In the genomic region with DNA sequence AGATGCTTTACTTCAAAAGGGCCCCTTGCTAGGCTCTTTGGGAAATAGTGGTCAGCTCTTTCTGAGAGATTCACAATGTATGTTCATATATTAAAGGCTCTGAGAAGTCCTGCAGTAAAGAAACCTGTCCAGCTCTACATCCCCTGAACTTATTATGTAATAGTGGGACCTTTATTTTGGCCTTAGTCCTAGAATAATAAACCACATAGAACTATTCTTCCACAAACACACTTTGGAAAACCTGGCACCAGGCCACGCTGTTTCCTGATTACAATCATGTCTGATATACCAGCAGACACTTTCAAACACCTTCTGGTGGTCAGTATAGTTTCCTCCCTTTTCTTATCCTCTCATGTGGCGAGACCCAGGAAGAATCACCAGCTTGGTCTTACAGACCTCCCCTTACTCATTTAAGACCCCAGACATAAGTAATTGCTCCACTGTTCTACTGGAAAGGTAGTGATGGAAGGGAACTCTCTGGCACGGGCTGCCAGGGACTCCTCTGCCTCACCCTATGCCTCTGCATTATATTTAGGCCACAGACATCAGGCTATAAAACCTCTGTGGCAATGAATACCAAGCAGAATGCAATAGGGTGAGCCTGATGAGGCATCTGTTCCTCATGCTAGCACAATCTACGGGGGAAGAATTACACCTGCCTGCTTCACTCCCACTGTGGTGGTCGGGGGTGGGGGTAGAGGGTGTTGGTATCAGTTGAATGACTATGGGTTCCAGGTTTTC, we compare ENCODE assay signal across 1 cellular context.
A peak's percentile ranks its signal among the peaks of the same experiment; 100 is the strongest.
TF ChIP-seq lines count a peak whose summit lies in the region.

No MANE protein-coding gene starts in this region.

TF ChIP-seq in HEK293, 187 proteins besides CTCF, POLR2A, EP300 and RAD21 (continued from another document):
- 0 out of 2 replicates have a peak, but pooled peaks have one; percentile 17 for TF ChIP-seq OSR2 (tag by site-specific recombination; IDR thresholded peaks at IDR 0.05)
- no peak for TF ChIP-seq ZNF138 (tag by site-specific recombination; IDR thresholded peaks at IDR 0.05; ENCODE audit: borderline replicate concordance)
- peak; percentile 21; the same call in 1 of the 2 replicates for TF ChIP-seq ZFHX2 (tag by site-specific recombination; conservative IDR thresholded peaks at IDR 0.05)
- no peak for TF ChIP-seq ZNF596 (tag by site-specific recombination; IDR thresholded peaks at IDR 0.05)
- peak; percentile 60 for TF ChIP-seq ZXDB (tag by site-specific recombination; IDR thresholded peaks at IDR 0.05)
- TF ChIP-seq REST (tag by site-specific recombination; IDR thresholded peaks at IDR 0.05) = 0 out of 2 replicates have a peak, but pooled peaks have one; percentile 18
- TF ChIP-seq ZNF692 (tag by site-specific recombination; IDR thresholded peaks at IDR 0.05) = no peak
- TF ChIP-seq, protein P1, sequence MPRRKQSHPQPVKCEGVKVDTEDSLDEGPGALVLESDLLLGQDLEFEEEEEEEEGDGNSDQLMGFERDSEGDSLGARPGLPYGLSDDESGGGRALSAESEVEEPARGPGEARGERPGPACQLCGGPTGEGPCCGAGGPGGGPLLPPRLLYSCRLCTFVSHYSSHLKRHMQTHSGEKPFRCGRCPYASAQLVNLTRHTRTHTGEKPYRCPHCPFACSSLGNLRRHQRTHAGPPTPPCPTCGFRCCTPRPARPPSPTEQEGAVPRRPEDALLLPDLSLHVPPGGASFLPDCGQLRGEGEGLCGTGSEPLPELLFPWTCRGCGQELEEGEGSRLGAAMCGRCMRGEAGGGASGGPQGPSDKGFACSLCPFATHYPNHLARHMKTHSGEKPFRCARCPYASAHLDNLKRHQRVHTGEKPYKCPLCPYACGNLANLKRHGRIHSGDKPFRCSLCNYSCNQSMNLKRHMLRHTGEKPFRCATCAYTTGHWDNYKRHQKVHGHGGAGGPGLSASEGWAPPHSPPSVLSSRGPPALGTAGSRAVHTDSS (tag by site-specific recombination; IDR thresholded peaks at IDR 0.05) = no peak
- no peak for TF ChIP-seq ZNF837 (tag by site-specific recombination; IDR thresholded peaks at IDR 0.05)
- TF ChIP-seq ZFP37 (tag by site-specific recombination; IDR thresholded peaks at IDR 0.05) = no peak
- TF ChIP-seq, protein P2, sequence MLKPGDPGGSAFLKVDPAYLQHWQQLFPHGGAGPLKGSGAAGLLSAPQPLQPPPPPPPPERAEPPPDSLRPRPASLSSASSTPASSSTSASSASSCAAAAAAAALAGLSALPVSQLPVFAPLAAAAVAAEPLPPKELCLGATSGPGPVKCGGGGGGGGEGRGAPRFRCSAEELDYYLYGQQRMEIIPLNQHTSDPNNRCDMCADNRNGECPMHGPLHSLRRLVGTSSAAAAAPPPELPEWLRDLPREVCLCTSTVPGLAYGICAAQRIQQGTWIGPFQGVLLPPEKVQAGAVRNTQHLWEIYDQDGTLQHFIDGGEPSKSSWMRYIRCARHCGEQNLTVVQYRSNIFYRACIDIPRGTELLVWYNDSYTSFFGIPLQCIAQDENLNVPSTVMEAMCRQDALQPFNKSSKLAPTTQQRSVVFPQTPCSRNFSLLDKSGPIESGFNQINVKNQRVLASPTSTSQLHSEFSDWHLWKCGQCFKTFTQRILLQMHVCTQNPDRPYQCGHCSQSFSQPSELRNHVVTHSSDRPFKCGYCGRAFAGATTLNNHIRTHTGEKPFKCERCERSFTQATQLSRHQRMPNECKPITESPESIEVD (tag by site-specific recombination; IDR thresholded peaks at IDR 0.05) = peak; percentile 27; the same call in 1 of the 2 replicates
- no peak for TF ChIP-seq INSM2 (tag by site-specific recombination; IDR thresholded peaks at IDR 0.05)
- 0 out of 2 replicates have a peak, but pooled peaks have one; percentile 13 for TF ChIP-seq SP7 (tag by site-specific recombination; IDR thresholded peaks at IDR 0.05)
- no peak for TF ChIP-seq ATF2 (tag by site-specific recombination; IDR thresholded peaks at IDR 0.05; ENCODE audit: low read depth)
- TF ChIP-seq, protein P3, sequence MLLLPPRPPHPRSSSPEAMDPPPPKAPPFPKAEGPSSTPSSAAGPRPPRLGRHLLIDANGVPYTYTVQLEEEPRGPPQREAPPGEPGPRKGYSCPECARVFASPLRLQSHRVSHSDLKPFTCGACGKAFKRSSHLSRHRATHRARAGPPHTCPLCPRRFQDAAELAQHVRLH (tag by site-specific recombination; IDR thresholded peaks at IDR 0.05) = 0 out of 2 replicates have a peak, but pooled peaks have one; percentile 34
- TF ChIP-seq, protein P4, sequence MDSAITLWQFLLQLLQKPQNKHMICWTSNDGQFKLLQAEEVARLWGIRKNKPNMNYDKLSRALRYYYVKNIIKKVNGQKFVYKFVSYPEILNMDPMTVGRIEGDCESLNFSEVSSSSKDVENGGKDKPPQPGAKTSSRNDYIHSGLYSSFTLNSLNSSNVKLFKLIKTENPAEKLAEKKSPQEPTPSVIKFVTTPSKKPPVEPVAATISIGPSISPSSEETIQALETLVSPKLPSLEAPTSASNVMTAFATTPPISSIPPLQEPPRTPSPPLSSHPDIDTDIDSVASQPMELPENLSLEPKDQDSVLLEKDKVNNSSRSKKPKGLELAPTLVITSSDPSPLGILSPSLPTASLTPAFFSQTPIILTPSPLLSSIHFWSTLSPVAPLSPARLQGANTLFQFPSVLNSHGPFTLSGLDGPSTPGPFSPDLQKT (IDR thresholded peaks at IDR 0.05; ENCODE audit: borderline replicate concordance, low read depth, low read length) = no peak
- peak; percentile 97 for TF ChIP-seq ZNF239 (tag by site-specific recombination; IDR thresholded peaks at IDR 0.05)
- peak; percentile 29; the same call in 1 of the 2 replicates for TF ChIP-seq ZNF629 (tag by site-specific recombination; IDR thresholded peaks at IDR 0.05)
- TF ChIP-seq ZNF544 (tag by site-specific recombination; IDR thresholded peaks at IDR 0.05) = no peak
- 0 out of 2 replicates have a peak, but pooled peaks have one; percentile 18 for TF ChIP-seq ZBTB48 (tag by site-specific recombination; IDR thresholded peaks at IDR 0.05)
- peak; percentile 54; the same call in 1 of the 2 replicates for TF ChIP-seq PRDM4 (tag by site-specific recombination; IDR thresholded peaks at IDR 0.05)
- TF ChIP-seq MZF1 (tag by site-specific recombination; IDR thresholded peaks at IDR 0.05; ENCODE audit: borderline replicate concordance) = peak; percentile 66; the same call in 1 of the 2 replicates
- 0 out of 2 replicates have a peak, but pooled peaks have one; percentile 22 for TF ChIP-seq KLF10 (tag by site-specific recombination; IDR thresholded peaks at IDR 0.05)
- 0 out of 2 replicates have a peak, but pooled peaks have one; percentile 30 for TF ChIP-seq ZNF121 (tag by site-specific recombination; IDR thresholded peaks at IDR 0.05)
- TF ChIP-seq, protein P5, sequence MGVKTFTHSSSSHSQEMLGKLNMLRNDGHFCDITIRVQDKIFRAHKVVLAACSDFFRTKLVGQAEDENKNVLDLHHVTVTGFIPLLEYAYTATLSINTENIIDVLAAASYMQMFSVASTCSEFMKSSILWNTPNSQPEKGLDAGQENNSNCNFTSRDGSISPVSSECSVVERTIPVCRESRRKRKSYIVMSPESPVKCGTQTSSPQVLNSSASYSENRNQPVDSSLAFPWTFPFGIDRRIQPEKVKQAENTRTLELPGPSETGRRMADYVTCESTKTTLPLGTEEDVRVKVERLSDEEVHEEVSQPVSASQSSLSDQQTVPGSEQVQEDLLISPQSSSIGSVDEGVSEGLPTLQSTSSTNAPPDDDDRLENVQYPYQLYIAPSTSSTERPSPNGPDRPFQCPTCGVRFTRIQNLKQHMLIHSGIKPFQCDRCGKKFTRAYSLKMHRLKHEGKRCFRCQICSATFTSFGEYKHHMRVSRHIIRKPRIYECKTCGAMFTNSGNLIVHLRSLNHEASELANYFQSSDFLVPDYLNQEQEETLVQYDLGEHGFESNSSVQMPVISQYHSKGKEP (tag by site-specific recombination; IDR thresholded peaks at IDR 0.05) = peak; percentile 18; the same call in 1 of the 2 replicates
- no peak for TF ChIP-seq ZNF843 (tag by site-specific recombination; IDR thresholded peaks at IDR 0.05)
